12 cellular contexts compared by ENCODE assay signal in the genomic region with DNA sequence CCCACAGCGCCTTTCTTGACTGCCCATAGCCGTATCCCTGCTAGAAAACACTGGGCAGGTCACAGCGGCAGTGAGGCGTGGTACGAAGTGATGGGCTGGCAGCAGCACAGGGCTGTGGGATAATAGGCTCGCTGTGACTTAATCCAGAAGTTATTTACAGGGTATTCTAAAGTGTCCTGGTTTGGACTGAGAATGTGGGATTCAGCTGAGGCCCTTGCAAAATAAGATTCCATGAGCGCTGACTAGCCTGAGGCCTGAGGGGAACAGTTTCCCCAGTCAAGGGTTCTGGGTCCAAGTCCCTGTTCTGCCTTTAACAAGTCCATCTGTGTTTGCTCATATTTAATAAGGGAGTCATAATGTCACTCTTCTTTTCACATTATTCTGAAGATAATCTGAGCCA. TPM values are rescaled to one million over a fixed set of nuclear protein-coding genes. Genes with fewer than 3 reads are reported as not detected.
DNase-seq lines count a peak whose midpoint lies in the region; ATAC-seq and TF ChIP-seq lines count a peak whose summit lies in the region.
"Had no signal": no experiment of that assay in that cellular context is flagged by ENCODE, and none has a peak within 500 bp of the region (broad histone marks: within the 10 kb centered on the region; RNA-seq: fewer than 3 reads in every experiment).

No MANE protein-coding gene starts in this region.

- no peaks in the 10 kb centered on the region for H4K20me1 ChIP-seq in neural progenitor cell (ENCODE audit: low read depth)

- H3K4me3 Mint-ChIP-seq in neural progenitor cell: no peak overlapping the region
- H3K4me3 Mint-ChIP-seq: activated CD4-positive, alpha-beta memory T cell treated with anti-CD3 and anti-CD28 coated beads, Interleukin-2, amount 10 ng/mL, durations not matched to agents 7 days and 5 days; stimulated activated naive CD8-positive, alpha-beta T cell treated with anti-CD3 and anti-CD28 coated beads, Interleukin-15, amount 100 ng/mL, for 72 hours had no signal

- peak overlapping the region; percentile 30 for H3K4me2 ChIP-seq in neural progenitor cell

- H2AFZ ChIP-seq in neural progenitor cell (replicated peaks): no peak overlapping the region

- H3K36me3 Mint-ChIP-seq in neural progenitor cell: peaks cover 34% of the 10 kb centered on the region

- H3K4me3 ChIP-seq in fibroblast of pulmonary artery (replicated peaks; ENCODE audit: low read depth, low read length) (no peak overlapping the region), neural progenitor cell (no peak overlapping the region)

- H3K9me3 ChIP-seq in neural progenitor cell (ENCODE audit: low read depth): no peaks in the 10 kb centered on the region

- no peaks in the 10 kb centered on the region for H3K27me3 ChIP-seq in neural progenitor cell

- H3K27ac Mint-ChIP-seq in neural progenitor cell: peak overlapping the region; percentile 93
- H3K27ac Mint-ChIP-seq: activated CD4-positive, alpha-beta memory T cell treated with anti-CD3 and anti-CD28 coated beads, Interleukin-2, amount 10 ng/mL, durations not matched to agents 7 days and 5 days; progenitor cell of endocrine pancreas; stimulated activated naive CD8-positive, alpha-beta T cell treated with anti-CD3 and anti-CD28 coated beads, Interleukin-15, amount 100 ng/mL, for 72 hours had no signal

- no peaks in the 10 kb centered on the region for H3K36me3 ChIP-seq in neural progenitor cell

- ATAC-seq in HG03135 (IDR thresholded peaks at IDR 0.05; ENCODE audit: unreplicated experiment) (no peak), GM18517 (IDR thresholded peaks at IDR 0.05; ENCODE audit: unreplicated experiment) (no peak)
- ATAC-seq: stimulated activated naive CD8-positive, alpha-beta T cell treated with anti-CD3 and anti-CD28 coated beads, Interleukin-15, amount 100 ng/mL, for 72 hours had no signal

- H3K9me3 Mint-ChIP-seq in neural progenitor cell: peaks cover 2% of the 10 kb centered on the region
- H3K9me3 Mint-ChIP-seq: activated CD4-positive, alpha-beta memory T cell treated with anti-CD3 and anti-CD28 coated beads, Interleukin-2, amount 10 ng/mL, durations not matched to agents 7 days and 5 days; stimulated activated naive CD8-positive, alpha-beta T cell treated with anti-CD3 and anti-CD28 coated beads, Interleukin-15, amount 100 ng/mL, for 72 hours had no signal

- TF ChIP-seq CTCF in fibroblast of pulmonary artery (IDR thresholded peaks at IDR 0.05; ENCODE audit: low read length, missing control alignments) (no peak), neural progenitor cell (IDR thresholded peaks at IDR 0.05) (no peak)

- H3K79me2 ChIP-seq in neural progenitor cell (ENCODE audit: low read depth): peaks cover 23% of the 10 kb centered on the region

- H3K9ac ChIP-seq in neural progenitor cell: no peak overlapping the region

- H3F3A ChIP-seq in neural progenitor cell (ENCODE audit: low read depth): peaks cover 12% of the 10 kb centered on the region

- peaks cover 7% of the 10 kb centered on the region for H3K27me3 Mint-ChIP-seq in neural progenitor cell (ENCODE audit: insufficient read depth, low read depth)
- H3K27me3 Mint-ChIP-seq: progenitor cell of endocrine pancreas had no signal

- no peak overlapping the region for H3K27ac ChIP-seq in neural progenitor cell

- DNase-seq in AG20443 (ENCODE audit: low spot score) (peak; percentile 93), NCI-H446 treated with DMSO at 0.1 percent for 48 hours (lab: John Stamatoyannopoulos, UW) (peak; percentile 46), fibroblast of pulmonary artery (ENCODE audit: low read depth) (peak; percentile 38), neural progenitor cell (ENCODE audit: low spot score) (peak; percentile 61), NCI-H1930 (lab: John Stamatoyannopoulos, UW) (no peak), COR-L47 (lab: John Stamatoyannopoulos, UW) (no peak)
- DNase-seq: activated CD4-positive, alpha-beta memory T cell treated with anti-CD3 and anti-CD28 coated beads, Interleukin-2, amount 10 ng/mL, durations not matched to agents 7 days and 5 days; NCI-H526 treated with DMSO at 0.1 percent for 48 hours; stimulated activated naive CD8-positive, alpha-beta T cell treated with anti-CD3 and anti-CD28 coated beads, Interleukin-15, amount 100 ng/mL, for 72 hours had no signal

- peaks cover 62% of the 10 kb centered on the region for H3K4me1 Mint-ChIP-seq in neural progenitor cell

- H3K4me1 ChIP-seq in neural progenitor cell: peaks cover 30% of the 10 kb centered on the region

RNA-seq across cellular contexts. Expression of gene SETBP1, which starts 34.6 kb away (rescaled TPM):
- total RNA-seq in neural progenitor cell (ENCODE audit: low replicate concordance): 12.0 and 14.4 TPM in 2 replicates

Comparison
In these comparisons a context has a peak if more than half of its experiments do, and no peak if none do; other contexts are left out.
1. DNase-seq: peak in AG20443 (single experiment), NCI-H446 treated with DMSO at 0.1 percent for 48 hours (single experiment), fibroblast of pulmonary artery (single experiment) and neural progenitor cell (single experiment); none in NCI-H1930 (0 of 2) and COR-L47 (single experiment).